ENCODE assay signal across 1 cellular context in genomic region chr9:70324963-70325362, GRCh38.
TF ChIP-seq lines count a peak whose summit lies in the region.

No MANE protein-coding gene starts in this region.

TF ChIP-seq in WTC11, 78 proteins besides CTCF, POLR2A, EP300 and RAD21 (continued from another document):
- TF ChIP-seq ZNF281 (CRISPR knock-in tag; IDR thresholded peaks at IDR 0.05) (no peak), SMAD4 (CRISPR knock-in tag; IDR thresholded peaks at IDR 0.05) (no peak), EMX1 (CRISPR knock-in tag; IDR thresholded peaks at IDR 0.05) (no peak), CDX4 (CRISPR knock-in tag; IDR thresholded peaks at IDR 0.05; ENCODE audit: borderline replicate concordance) (no peak), TCF7 (CRISPR knock-in tag; IDR thresholded peaks at IDR 0.05; ENCODE audit: low read depth) (no peak), HMGXB4 (CRISPR knock-in tag; IDR thresholded peaks at IDR 0.05) (no peak), MYBL2 (CRISPR knock-in tag; IDR thresholded peaks at IDR 0.05) (no peak)
